Comparison of ENCODE assay signal across 1 cellular context in genomic region chr17:32277284-32277683, GRCh38.
A peak's percentile ranks its signal among the peaks of the same experiment; 100 is the strongest.
TF ChIP-seq lines count a peak whose summit lies in the region.

No MANE protein-coding gene starts in this region.

TF ChIP-seq in H1, 55 proteins besides CTCF, POLR2A, EP300 and RAD21 (continued from another document):
- TF ChIP-seq CHD7 (IDR thresholded peaks at IDR 0.05; ENCODE audit: insufficient replicate concordance, low read length): no peak
- TF ChIP-seq RXRA (IDR thresholded peaks at IDR 0.05; ENCODE audit: insufficient read depth, low read depth, low read length): no peak
- no peak for TF ChIP-seq YY1 (IDR thresholded peaks at IDR 0.05; ENCODE audit: low read depth, low read length)
- TF ChIP-seq, protein P1, sequence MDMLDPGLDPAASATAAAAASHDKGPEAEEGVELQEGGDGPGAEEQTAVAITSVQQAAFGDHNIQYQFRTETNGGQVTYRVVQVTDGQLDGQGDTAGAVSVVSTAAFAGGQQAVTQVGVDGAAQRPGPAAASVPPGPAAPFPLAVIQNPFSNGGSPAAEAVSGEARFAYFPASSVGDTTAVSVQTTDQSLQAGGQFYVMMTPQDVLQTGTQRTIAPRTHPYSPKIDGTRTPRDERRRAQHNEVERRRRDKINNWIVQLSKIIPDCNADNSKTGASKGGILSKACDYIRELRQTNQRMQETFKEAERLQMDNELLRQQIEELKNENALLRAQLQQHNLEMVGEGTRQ (IDR thresholded peaks at IDR 0.05; ENCODE audit: low read length): no peak
- TF ChIP-seq CTBP2 (IDR thresholded peaks at IDR 0.05; ENCODE audit: borderline replicate concordance, insufficient read depth, insufficient read length, low read length): no peak
- TF ChIP-seq GTF2F1 (IDR thresholded peaks at IDR 0.05; ENCODE audit: borderline replicate concordance, low read depth, low read length): no peak
- no peak for TF ChIP-seq NANOG (IDR thresholded peaks at IDR 0.05; ENCODE audit: insufficient read depth, low read depth, low read length, poor library complexity, severe bottlenecking)
- no peak for TF ChIP-seq BRCA1 (IDR thresholded peaks at IDR 0.05; ENCODE audit: low read depth, low read length)
- TF ChIP-seq RNF2 (IDR thresholded peaks at IDR 0.05; ENCODE audit: borderline replicate concordance, low read depth, low read length, missing control alignments, poor library complexity, severe bottlenecking): no peak
- TF ChIP-seq, protein P2, sequence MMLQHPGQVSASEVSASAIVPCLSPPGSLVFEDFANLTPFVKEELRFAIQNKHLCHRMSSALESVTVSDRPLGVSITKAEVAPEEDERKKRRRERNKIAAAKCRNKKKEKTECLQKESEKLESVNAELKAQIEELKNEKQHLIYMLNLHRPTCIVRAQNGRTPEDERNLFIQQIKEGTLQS (IDR thresholded peaks at IDR 0.05; ENCODE audit: insufficient read depth, low read depth, low read length): no peak
- TF ChIP-seq E2F6 (IDR thresholded peaks at IDR 0.05): no peak
- TF ChIP-seq HDAC2 (IDR thresholded peaks at IDR 0.05; ENCODE audit: borderline replicate concordance in 1 of 2, low read depth in 2 of 2, low read length in 2 of 2): peak in 1 of 2 experiments; percentile 26; a peak in 1 of 4 replicates
- no peak for TF ChIP-seq RBBP5 (IDR thresholded peaks at IDR 0.05; ENCODE audit: borderline replicate concordance, low read depth, low read length)
- TF ChIP-seq FOSL1 (IDR thresholded peaks at IDR 0.05; ENCODE audit: insufficient read depth, low read depth, low read length): no peak
- no peak for TF ChIP-seq ZNF274 (IDR thresholded peaks at IDR 0.05; ENCODE audit: borderline replicate concordance, extremely low read depth, low read length)
- TF ChIP-seq HDAC6 (IDR thresholded peaks at IDR 0.05; ENCODE audit: low read depth, low read length): no peak
- no peak for TF ChIP-seq EGR1 (IDR thresholded peaks at IDR 0.05; ENCODE audit: borderline replicate concordance, low read depth, low read length)
- TF ChIP-seq KDM1A (IDR thresholded peaks at IDR 0.05; ENCODE audit: borderline replicate concordance, low read length): no peak
- no peak for TF ChIP-seq MAX (IDR thresholded peaks at IDR 0.05)
- TF ChIP-seq SAP30 (IDR thresholded peaks at IDR 0.05; ENCODE audit: insufficient read depth, insufficient replicate concordance, low read length): peak; percentile 79
- peak; percentile 55; the same call in 1 of the 2 replicates for TF ChIP-seq MAFK (IDR thresholded peaks at IDR 0.05; ENCODE audit: low read depth, low read length)
- TF ChIP-seq POLR2AphosphoS5 (IDR thresholded peaks at IDR 0.05; ENCODE audit: low read depth, low read length): no peak
- no peak for TF ChIP-seq EZH2 (IDR thresholded peaks at IDR 0.05; ENCODE audit: low read depth, low read length, severe bottlenecking)
- TF ChIP-seq SIN3A (conservative IDR thresholded peaks at IDR 0.05 in 1 of 2, IDR thresholded peaks at IDR 0.05 in 1 of 2; ENCODE audit: low read depth in 1 of 2, low read length in 2 of 2): peak; percentile 87 to 95; a peak in 3 of 4 replicates
